ENCODE assay signal across 8 cellular contexts in genomic region chr12:110403146-110403974, GRCh38. TPM values are rescaled to one million over a fixed set of nuclear protein-coding genes. Genes with fewer than 3 reads are reported as not detected.
A peak's percentile ranks its signal among the peaks of the same experiment; 100 is the strongest.
DNase-seq lines count a peak whose midpoint lies in the region; ATAC-seq, FAIRE-seq and TF ChIP-seq lines count a peak whose summit lies in the region.

Gene ANAPC7 (minus strand): TSS chr12:110403708. CDS start chr12:110403627, 81 bp downstream.

- TF ChIP-seq CTCF in chondrocyte (IDR thresholded peaks at IDR 0.05), result peak; percentile 48

- DNase-seq in NCI-H524 (lab: John Stamatoyannopoulos, UW) (peak; percentile 69 to 91), chondrocyte (ENCODE audit: low spot score) (peak; percentile 96), kidney glomerular epithelial cell (lab: John Stamatoyannopoulos, UW) (peak; percentile 91)
- peak; percentile 93 for DNase-seq in activated CD4-positive, alpha-beta T cell treated with anti-CD3 and anti-CD28 coated beads for 36 hours
- peak; percentile 79 to 86 for DNase-seq in stimulated activated CD4-positive, alpha-beta T cell treated with anti-CD3 and anti-CD28 coated beads, Interleukin-15, amount 100 ng/mL, for 48 hours (ENCODE audit: low read depth in 2 of 2)

- peak; percentile 46 for FAIRE-seq in A204.1 (lab: Jason Lieb, UNC)

- peak within 1 kb of the TSS; percentile 88 for H3K4me3 Mint-ChIP-seq in activated CD4-positive, alpha-beta T cell treated with anti-CD3 and anti-CD28 coated beads for 36 hours
- peak within 1 kb of the TSS; percentile 100 for H3K4me3 Mint-ChIP-seq in chondrocyte (ENCODE audit: unreplicated experiment)

- intact Hi-C loops in activated CD4-positive, alpha-beta T cell treated with anti-CD3 and anti-CD28 coated beads for 36 hours (cut with DNase I, micrococcal nuclease), result loop anchor here (1.0 to 5.0 kb wide), 9 partner anchors 44 to 831 kb away; partner anchors contain the start of genes ARPC3 (in 1 of the 2), ATP2A2 (in 1 of the 2), FAM216A (in 1 of the 2) and FAM222A (in 1 of the 2)

- peaks cover 21% of the 10 kb centered on the region for H3K4me1 Mint-ChIP-seq in activated CD4-positive, alpha-beta T cell treated with anti-CD3 and anti-CD28 coated beads for 36 hours
- H3K4me1 Mint-ChIP-seq in chondrocyte (ENCODE audit: low read depth), result peaks cover 30% of the 10 kb centered on the region

- H3K27me3 Mint-ChIP-seq in activated CD4-positive, alpha-beta T cell treated with anti-CD3 and anti-CD28 coated beads for 36 hours, result no peaks in the 10 kb centered on the region
- H3K27me3 Mint-ChIP-seq in chondrocyte (ENCODE audit: low read depth), result no peaks in the 10 kb centered on the region

- H3K27ac Mint-ChIP-seq in activated CD4-positive, alpha-beta T cell treated with anti-CD3 and anti-CD28 coated beads for 36 hours, result peak within 1 kb of the TSS; percentile 99
- H3K27ac Mint-ChIP-seq in chondrocyte (ENCODE audit: unreplicated experiment), result peak within 1 kb of the TSS; percentile 100

- H3K9me3 Mint-ChIP-seq in activated CD4-positive, alpha-beta T cell treated with anti-CD3 and anti-CD28 coated beads for 36 hours (ENCODE audit: low read depth), result no peaks in the 10 kb centered on the region
- no peaks in the 10 kb centered on the region for H3K9me3 Mint-ChIP-seq in chondrocyte (ENCODE audit: low read depth)

- CTCF ChIA-PET in activated CD4-positive, alpha-beta T cell treated with anti-CD3 and anti-CD28 coated beads for 36 hours (lab: Charles Lee), result interaction anchor here (2.3 kb wide), 1 partner anchor 28 kb away, joined by 8 read pairs; no protein-coding TSS in a partner anchor

- peak; percentile 81 for ATAC-seq in GM18907 (IDR thresholded peaks at IDR 0.05; ENCODE audit: unreplicated experiment)
- peak; percentile 80 for ATAC-seq in HG03432 (IDR thresholded peaks at IDR 0.05; ENCODE audit: unreplicated experiment)
- peak; percentile 94 for ATAC-seq in activated CD4-positive, alpha-beta T cell treated with anti-CD3 and anti-CD28 coated beads for 36 hours

- POLR2A ChIA-PET in activated CD4-positive, alpha-beta T cell treated with anti-CD3 and anti-CD28 coated beads for 36 hours (lab: Charles Lee), result interaction anchor here (1.2 kb wide), 1 partner anchor 98 kb away, joined by 3 read pairs; no protein-coding TSS in a partner anchor

- peaks cover 22% of the 10 kb centered on the region for H3K36me3 Mint-ChIP-seq in activated CD4-positive, alpha-beta T cell treated with anti-CD3 and anti-CD28 coated beads for 36 hours (ENCODE audit: low read depth)
- H3K36me3 Mint-ChIP-seq in chondrocyte (ENCODE audit: low read depth), result peaks cover 10% of the 10 kb centered on the region

RNA-seq across cellular contexts. Expression of gene ANAPC7, which starts in this region (rescaled TPM):
- 10 to 100 TPM; 52.6 to 63.6 TPM for total RNA-seq in activated CD4-positive, alpha-beta T cell treated with anti-CD3 and anti-CD28 coated beads for 36 hours
- total RNA-seq in chondrocyte, result 32.7 to 50.3 TPM (median 35.4 TPM) in 3 replicates

Comparison
In these comparisons a context has a peak if more than half of its experiments do, and no peak if none do; other contexts are left out.
1. Peak in every context shown above with its lines: DNase-seq and ATAC-seq.